Comparison of ENCODE assay signal across 16 cellular contexts in genomic region chr10:131977323-131978096, GRCh38. TPM values are rescaled to one million over a fixed set of nuclear protein-coding genes. Genes with fewer than 3 reads are reported as not detected.
DNase-seq lines count a peak whose midpoint lies in the region; ATAC-seq and TF ChIP-seq lines count a peak whose summit lies in the region.
"Had no signal": no experiment of that assay in that cellular context is flagged by ENCODE, and none has a peak within 500 bp of the region (broad histone marks: within the 10 kb centered on the region; RNA-seq: fewer than 3 reads in every experiment).

No MANE protein-coding gene starts in this region.

- H2AFZ ChIP-seq in GM23338, result no peak overlapping the region

- H3K36me3 ChIP-seq in GM23338 (ENCODE audit: insufficient read depth) (no peaks in the 10 kb centered on the region), body of pancreas (replicated peaks in 1 of 2; ENCODE audit: insufficient read depth in 1 of 2, low read depth in 2 of 2) (peaks cover 0 to 9% of the 10 kb centered on the region in 2 donors)

- no peak for ATAC-seq in GM23338
- ATAC-seq in body of pancreas, result no peak
- ATAC-seq in GM21529 (IDR thresholded peaks at IDR 0.05; ENCODE audit: unreplicated experiment), result no peak

- H3F3A ChIP-seq in GM23338 (replicated peaks; ENCODE audit: low read depth), result no peaks in the 10 kb centered on the region; the same call in 1 of the 2 replicates

- H3K4me3 ChIP-seq in GM23338 (no peak overlapping the region), body of pancreas (no peak overlapping the region)
- H3K4me3 ChIP-seq: HAP-1, right lobe of liver, SJSA1 had no signal

- H3K27me3 ChIP-seq in GM23338 (ENCODE audit: insufficient read depth), result peaks cover 29% of the 10 kb centered on the region
- no peaks in the 10 kb centered on the region for H3K27me3 ChIP-seq in body of pancreas
- H3K27me3 ChIP-seq: right lobe of liver, SJSA1 had no signal

- H3K36me3 Mint-ChIP-seq in GM23338 (ENCODE audit: low read depth) (peaks cover 15% of the 10 kb centered on the region; the same call in 2 of the 3 replicates), neural crest cell (ENCODE audit: low read depth) (peaks cover 7% of the 10 kb centered on the region)

- peaks cover 33% of the 10 kb centered on the region for H3K4me1 ChIP-seq in GM23338 (ENCODE audit: insufficient read depth)
- peaks cover 72% of the 10 kb centered on the region for H3K4me1 ChIP-seq in body of pancreas

- no peaks in the 10 kb centered on the region for H3K9me3 ChIP-seq in body of pancreas
- H3K9me3 ChIP-seq: HAP-1, right lobe of liver had no signal

- H4K20me1 ChIP-seq in GM23338 (replicated peaks; ENCODE audit: insufficient read depth), result peaks cover 30% of the 10 kb centered on the region

- no peak overlapping the region for H3K4me3 Mint-ChIP-seq in GM23338
- H3K4me3 Mint-ChIP-seq in neural crest cell, result peak overlapping the region; percentile 38
- H3K4me3 Mint-ChIP-seq: activated B cell treated with CpG ODN at 0.5 μM for 24 hours had no signal

- H3K4me2 ChIP-seq in GM23338, result peak overlapping the region; percentile 69; the same call in 1 of the 2 replicates

- H3K27me3 Mint-ChIP-seq in GM23338 (ENCODE audit: insufficient read depth, low read depth, poor library complexity) (peaks cover 17% of the 10 kb centered on the region), neural crest cell (ENCODE audit: low read depth) (no peaks in the 10 kb centered on the region)
- H3K27me3 Mint-ChIP-seq: activated B cell treated with CpG ODN at 0.5 μM for 24 hours had no signal

- H3K79me2 ChIP-seq in GM23338 (replicated peaks; ENCODE audit: insufficient read depth), result peaks cover 52% of the 10 kb centered on the region

- H3K27ac ChIP-seq in GM23338 (ENCODE audit: low read depth), result no peak overlapping the region
- H3K27ac ChIP-seq in body of pancreas, result peak overlapping the region in 3 of 4 donors; percentile 75 to 96 (median 93)
- H3K27ac ChIP-seq: HL-60, SJSA1 had no signal

- TF ChIP-seq POLR2A in body of pancreas (IDR thresholded peaks at IDR 0.05), result peak in 1 of 3 donors; percentile 16

- TF ChIP-seq CTCF in GM23338 (conservative IDR thresholded peaks at IDR 0.05; ENCODE audit: low read depth in 2 of 2), result no peak
- no peak for TF ChIP-seq CTCF in body of pancreas (IDR thresholded peaks at IDR 0.05)
- no peak for TF ChIP-seq CTCF in neural crest cell (conservative IDR thresholded peaks at IDR 0.05)

- H3K9me3 Mint-ChIP-seq in GM23338 (no peaks in the 10 kb centered on the region), neural crest cell (no peaks in the 10 kb centered on the region)
- H3K9me3 Mint-ChIP-seq: activated B cell treated with CpG ODN at 0.5 μM for 24 hours had no signal

- WGBS in body of pancreas, 2 donors, result 38 to 46% methylated on average over 11 to 13 of the region's 13 CpGs

- intact Hi-C loops in body of pancreas (cut with DNase I), result loop anchor here (5.0 kb wide), 1 partner anchor 45 kb away; no protein-coding TSS in a partner anchor

- DNase-seq in NCI-H82 (lab: John Stamatoyannopoulos, UW), result peak; percentile 25
- no peak for DNase-seq in NCI-H82 treated with DMSO at 0.1 percent for 48 hours (lab: John Stamatoyannopoulos, UW; ENCODE audit: unreplicated experiment)
- no peak for DNase-seq in GM23338 (ENCODE audit: low spot score)
- peak in 1 of 4 donors; percentile 21 for DNase-seq in body of pancreas
- no peak for DNase-seq in neural crest cell (ENCODE audit: low read depth, low spot score)
- DNase-seq in NCI-H2196 treated with DMSO at 0.1 percent for 48 hours (lab: John Stamatoyannopoulos, UW; ENCODE audit: unreplicated experiment), result no peak
- DNase-seq in stimulated activated CD4-positive, alpha-beta T cell treated with anti-CD3 and anti-CD28 coated beads, Interleukin-12 subunit alpha, Interleukin-12 subunit beta, amount 100 ng/mL, for 4 hours, result no peak
- DNase-seq: activated B cell treated with CpG ODN at 0.5 μM for 24 hours; activated T-cell treated with anti-CD3 and anti-CD28 coated beads, Interleukin-2, amount 50 U/mL, for 48 hours; effector memory CD4-positive, alpha-beta T cell; islet precursor cell had no signal

- no peaks in the 10 kb centered on the region for H3K9me2 ChIP-seq in GM23338 (ENCODE audit: insufficient read depth)

- no peak overlapping the region for H3K27ac Mint-ChIP-seq in GM23338
- H3K27ac Mint-ChIP-seq in neural crest cell (ENCODE audit: unreplicated experiment), result no peak overlapping the region
- H3K27ac Mint-ChIP-seq: activated B cell treated with CpG ODN at 0.5 μM for 24 hours had no signal

- H3K4me1 Mint-ChIP-seq in GM23338, result peaks cover 32% of the 10 kb centered on the region
- peaks cover 38% of the 10 kb centered on the region for H3K4me1 Mint-ChIP-seq in neural crest cell

TF ChIP-seq in GM23338, 12 proteins besides CTCF, POLR2A, EP300 and RAD21 (continues in another document):
- TF ChIP-seq EZH2 (IDR thresholded peaks at IDR 0.05; ENCODE audit: low read depth, unreplicated experiment), result no peak
- no peak for TF ChIP-seq ETS1 (IDR thresholded peaks at IDR 0.05)
- TF ChIP-seq ZNF114 (CRISPR knock-in tag; IDR thresholded peaks at IDR 0.05), result no peak
- no peak for TF ChIP-seq ZNF462 (CRISPR knock-in tag; IDR thresholded peaks at IDR 0.05)
- no peak for TF ChIP-seq STAT1 (IDR thresholded peaks at IDR 0.05; ENCODE audit: unreplicated experiment)
- no peak for TF ChIP-seq POLR2AphosphoS5 (IDR thresholded peaks at IDR 0.05; ENCODE audit: low read depth)
- no peak for TF ChIP-seq EZH2phosphoT487 (IDR thresholded peaks at IDR 0.05; ENCODE audit: unreplicated experiment)
- no peak for TF ChIP-seq JUNB (IDR thresholded peaks at IDR 0.05; ENCODE audit: unreplicated experiment)

RNA-seq across cellular contexts. Expression of gene BNIP3, which starts 4.2 kb away (rescaled TPM):
- total RNA-seq in GM23338 (2014; rRNA removed; shearing (Covaris generic)), result 48.8 and 75.0 TPM in 2 replicates
- 41.1 and 46.3 TPM in 2 replicates for polyA plus RNA-seq in GM23338 (2016; fragmentation: Nextera tagmentation; extraction: Ambion mirVana)
- 100 to 1,000 TPM; 147 to 158 TPM for total RNA-seq in body of pancreas
- total RNA-seq in neural crest cell, result 26.1 and 33.1 TPM in 2 replicates
